In genomic region chr6:32047855-32048766, GRCh38 we compare ENCODE assay signal across 8 cellular contexts. TPM values are rescaled to one million over a fixed set of nuclear protein-coding genes. Genes with fewer than 3 reads are reported as not detected.
DNase-seq lines count a peak whose midpoint lies in the region; ATAC-seq, FAIRE-seq and TF ChIP-seq lines count a peak whose summit lies in the region.

No MANE protein-coding gene starts in this region.

- H3K4me2 ChIP-seq in H1 (ENCODE audit: insufficient read depth in 1 of 2, low read depth in 2 of 2, low read length in 2 of 2): no peak overlapping the region

- H3K4me1 Mint-ChIP-seq in mesothelial cell of epicardium: peaks cover 19% of the 10 kb centered on the region

- no peaks in the 10 kb centered on the region for H3K79me1 ChIP-seq in H1 (ENCODE audit: low read depth, low read length)

- H3K9ac ChIP-seq in H1 (replicated peaks in 1 of 4; ENCODE audit: extremely low read depth in 1 of 4, low read depth in 3 of 4, low read length in 3 of 4): no peak overlapping the region

- H3K36me3 ChIP-seq in H1 (ENCODE audit: control insufficient read depth in 2 of 4, insufficient read depth in 4 of 4, low read length in 3 of 4): no peaks in the 10 kb centered on the region

- H3K27me3 Mint-ChIP-seq in mesothelial cell of epicardium (ENCODE audit: low read depth): no peaks in the 10 kb centered on the region

- no peak overlapping the region; the same call in 1 of the 2 replicates for H2AFZ ChIP-seq in H1 (ENCODE audit: low read length)

- no peak overlapping the region for H4K5ac ChIP-seq in H1 (ENCODE audit: insufficient read length, low read depth, low read length)

- no peak overlapping the region for H2BK20ac ChIP-seq in H1 (ENCODE audit: low read length)

- no peak for TF ChIP-seq POLR2A in H1 (IDR thresholded peaks at IDR 0.05; ENCODE audit: control extremely low read depth in 1 of 2, low read depth in 2 of 2, low read length in 2 of 2)

- H3K23ac ChIP-seq in H1 (ENCODE audit: insufficient read length): no peak overlapping the region

- no peak overlapping the region for H3K4ac ChIP-seq in H1 (replicated peaks; ENCODE audit: insufficient read length, low read depth, low read length)

- H2AK5ac ChIP-seq in H1 (ENCODE audit: low read depth, low read length): no peak overlapping the region

- peak; percentile 37 for DNase-seq in NCI-H345 (lab: John Stamatoyannopoulos, UW)
- no peak for DNase-seq in NCI-H345 treated with DMSO at 0.1 percent for 48 hours (lab: John Stamatoyannopoulos, UW; ENCODE audit: unreplicated experiment)
- peak; percentile 14 for DNase-seq in NCI-H226
- peak; percentile 24 to 57 for DNase-seq in activated CD8-positive, alpha-beta memory T cell treated with anti-CD3 and anti-CD28 coated beads for 1 hour (ENCODE audit: extremely low read depth in 1 of 2, low read depth in 1 of 2)
- peak; percentile 31 to 97 for DNase-seq in H1 (ENCODE audit: low read depth in 1 of 2, low spot score in 2 of 2)
- peak; percentile 47 to 82 for DNase-seq in mesothelial cell of epicardium (ENCODE audit: low spot score in 2 of 2, unreplicated experiment in 2 of 2)
- DNase-seq in stimulated activated CD8-positive, alpha-beta memory T cell treated with anti-CD3 and anti-CD28 coated beads, Interleukin-4, amount 100 ng/mL, for 24 hours (ENCODE audit: low read depth): peak; percentile 42

- no peak for ATAC-seq in HG03432 (IDR thresholded peaks at IDR 0.05; ENCODE audit: unreplicated experiment)

- H3K4me3 ChIP-seq in H1 (ENCODE audit: extremely low read depth in 1 of 4, insufficient read depth in 2 of 4, low read depth in 3 of 4, low read length in 4 of 4): no peak overlapping the region

- peak; percentile 65 for FAIRE-seq in H1 (lab: Jason Lieb, UNC)

- no peaks in the 10 kb centered on the region for H4K20me1 ChIP-seq in H1 (replicated peaks in 1 of 2; ENCODE audit: control insufficient read depth in 1 of 2, insufficient read depth in 2 of 2, low read length in 2 of 2)

- peaks cover 0 to 7% (median 4%) of the 10 kb centered on the region in 4 experiments; a peak in 4 of 7 replicates for H3K4me1 ChIP-seq in H1 (replicated peaks in 1 of 4; ENCODE audit: control insufficient read depth in 3 of 4, insufficient read depth in 4 of 4, low read length in 3 of 4)

- TF ChIP-seq RAD21 in H1 (IDR thresholded peaks at IDR 0.05 in 1 of 2, conservative IDR thresholded peaks at IDR 0.05 in 1 of 2; ENCODE audit: low read depth in 2 of 2, low read length in 2 of 2): peak; percentile 60 to 74

- H2BK12ac ChIP-seq in H1 (ENCODE audit: low read depth, low read length): peak overlapping the region; percentile 17; the same call in 1 of the 2 replicates

- peaks cover 1% of the 10 kb centered on the region; the same call in 1 of the 2 replicates for H3K23me2 ChIP-seq in H1 (ENCODE audit: low read depth, low read length)

- H2BK5ac ChIP-seq in H1 (ENCODE audit: low read depth, low read length): no peak overlapping the region

- peak overlapping the region; percentile 60 for H4K8ac ChIP-seq in H1 (ENCODE audit: extremely low read depth, insufficient read depth, low read length)

- no peak overlapping the region for H3K4me3 Mint-ChIP-seq in mesothelial cell of epicardium

- POLR2A ChIA-PET in H1 (lab: Charles Lee; ENCODE audit: partially characterized antibody): interaction anchor here (1.2 to 3.1 kb wide), 3 partner anchors 28 to 77 kb away, joined by 3 to 14 read pairs (median 4); partner anchors contain the start of gene DXO

- no peak overlapping the region for H3K14ac ChIP-seq in H1 (ENCODE audit: insufficient read length)

- no peaks in the 10 kb centered on the region for H3K79me2 ChIP-seq in H1 (ENCODE audit: control insufficient read depth in 1 of 2, insufficient read depth in 2 of 2, low read length in 2 of 2)

- peak; percentile 86 to 93 (median 92) for TF ChIP-seq CTCF in H1 (IDR thresholded peaks at IDR 0.05; ENCODE audit: control extremely low read depth in 1 of 3, insufficient read depth in 1 of 3, low read depth in 1 of 3, low read length in 3 of 3)
- peak; percentile 95 for TF ChIP-seq CTCF in mesothelial cell of epicardium (IDR thresholded peaks at IDR 0.05; ENCODE audit: unreplicated experiment)

- peak overlapping the region; percentile 72; the same call in 1 of the 2 replicates for H2BK15ac ChIP-seq in H1 (ENCODE audit: low read length)

- H3K56ac ChIP-seq in H1 (replicated peaks; ENCODE audit: insufficient read length, low read depth, low read length): no peak overlapping the region

- H3K9me3 ChIP-seq in H1 (ENCODE audit: insufficient read depth in 2 of 2, low read depth in 1 of 2, low read length in 1 of 2): no peaks in the 10 kb centered on the region

- no peak overlapping the region for H4K91ac ChIP-seq in H1 (replicated peaks; ENCODE audit: insufficient read length, low read length)

- WGBS in H1 (ENCODE audit: extremely low coverage in 1 of 2, insufficient coverage in 1 of 2, insufficient read length in 1 of 2, insufficient replicate concordance in 2 of 2, low coverage in 1 of 2, low lambda C conversion rate in 2 of 2, missing lambda C conversion rate in 1 of 2), 2 experiments: 73% methylated on average over 40 of the region's 42 CpGs; no CpG with 5 or more reads in 1 of the 2 experiments

- H2BK120ac ChIP-seq in H1 (replicated peaks; ENCODE audit: low read depth, low read length): no peak overlapping the region

- no peaks in the 10 kb centered on the region for H3K27me3 ChIP-seq in H1 (replicated peaks in 1 of 4; ENCODE audit: control insufficient read depth in 3 of 4, extremely low read depth in 1 of 4, insufficient read depth in 3 of 4, low read length in 3 of 4)

- no peak overlapping the region for H3K27ac ChIP-seq in H1 (ENCODE audit: low read depth, low read length)

- no peaks in the 10 kb centered on the region for H3K36me3 Mint-ChIP-seq in mesothelial cell of epicardium

- TF ChIP-seq EP300 in H1 (IDR thresholded peaks at IDR 0.05; ENCODE audit: borderline replicate concordance in 1 of 2, low read depth in 2 of 2, low read length in 2 of 2): no peak

- H3K18ac ChIP-seq in H1 (ENCODE audit: extremely low read depth, low read length): no peak overlapping the region

- CTCF ChIA-PET in H1 (lab: Charles Lee; ENCODE audit: partially characterized antibody): interaction anchor here (0.5 to 4.9 kb wide), 32 partner anchors 9 to 1511 kb away, joined by 3 to 38 read pairs (median 5); partner anchors contain the start of genes CFB, CYP21A2 and DXO

- no peaks in the 10 kb centered on the region for H3K9me3 Mint-ChIP-seq in mesothelial cell of epicardium

- H3K27ac Mint-ChIP-seq in mesothelial cell of epicardium: no peak overlapping the region

TF ChIP-seq in H1, 55 proteins besides CTCF, POLR2A, EP300 and RAD21:
- no peak for TF ChIP-seq TAF1 (IDR thresholded peaks at IDR 0.05; ENCODE audit: low read depth, low read length)
- TF ChIP-seq ASH2L (IDR thresholded peaks at IDR 0.05; ENCODE audit: low read length): peak; percentile 16
- 0 out of 2 replicates have a peak, but pooled peaks have one; percentile 30 for TF ChIP-seq CREB1 (IDR thresholded peaks at IDR 0.05)
- peak; percentile 77 for TF ChIP-seq GABPA (IDR thresholded peaks at IDR 0.05; ENCODE audit: borderline replicate concordance, insufficient read depth, low read length)
- TF ChIP-seq KDM4A (IDR thresholded peaks at IDR 0.05; ENCODE audit: low read depth, low read length, severe bottlenecking): no peak
- TF ChIP-seq TEAD4 (IDR thresholded peaks at IDR 0.05; ENCODE audit: low read depth, low read length): peak; percentile 78
TF ChIP-seq in H1: peak in this region for 4.

RNA-seq across cellular contexts. Expression of gene CYP21A2, which starts 9.9 kb away (rescaled TPM):
- total RNA-seq in H1 (2021; fragmentation: NEBNext Ultra II Directional; extraction: Animal tissue kit (Norgen Biotek cat#: 25700)): 0.22 and 0.40 TPM in 2 replicates
- polyA plus RNA-seq in H1 (2011; rRNA removed): 0.14 and 0.23 TPM in 2 replicates
- 0.21 TPM for polyA plus RNA-seq in H1 (2011; cell fraction: cytosol; rRNA removed)
- 0.71 TPM for polyA plus RNA-seq in H1 (2011; cell fraction: nucleus; rRNA removed)
- 0.32 to 0.62 TPM (median 0.36 TPM) in 3 of 4 replicates, not detected in the other for polyA plus RNA-seq in H1 (2012, experiment 1 of 2)
- polyA plus RNA-seq in H1 (2012, experiment 2 of 2): 0.30 TPM
- 0.14 TPM for polyA plus RNA-seq in H1 (2013, experiment 1 of 2)
- 0.11 TPM for polyA plus RNA-seq in H1 (2013, experiment 2 of 2)
- 0.16 TPM in 1 of 2 replicates, not detected in the other for polyA minus RNA-seq in H1 (2011; rRNA and poly(A)+ RNA removed)
- not detected for polyA minus RNA-seq in H1 (2011; cell fraction: cytosol; rRNA and poly(A)+ RNA removed)
- 0.90 TPM for polyA minus RNA-seq in H1 (2011; cell fraction: nucleus; rRNA and poly(A)+ RNA removed)
- total RNA-seq in mesothelial cell of epicardium: 0.58 to 1.2 TPM (median 0.91 TPM) in 3 replicates

RNA-seq across cellular contexts. Expression of gene C4B, which starts 33.5 kb away (rescaled TPM):
- 1.5 and 3.5 TPM in 2 replicates for total RNA-seq in H1 (2021; fragmentation: NEBNext Ultra II Directional; extraction: Animal tissue kit (Norgen Biotek cat#: 25700))
- 0.74 and 1.7 TPM in 2 replicates for polyA plus RNA-seq in H1 (2011; rRNA removed)
- polyA plus RNA-seq in H1 (2011; cell fraction: cytosol; rRNA removed): 1.7 TPM
- 12.7 TPM for polyA plus RNA-seq in H1 (2011; cell fraction: nucleus; rRNA removed)
- 1.9 to 2.6 TPM (median 2.0 TPM) in 4 replicates for polyA plus RNA-seq in H1 (2012, experiment 1 of 2)
- polyA plus RNA-seq in H1 (2012, experiment 2 of 2): 0.77 TPM
- polyA plus RNA-seq in H1 (2013, experiment 1 of 2): 0.45 TPM
- 0.57 TPM for polyA plus RNA-seq in H1 (2013, experiment 2 of 2)
- 1.8 and 4.2 TPM in 2 replicates for polyA minus RNA-seq in H1 (2011; rRNA and poly(A)+ RNA removed)
- 2.4 TPM for polyA minus RNA-seq in H1 (2011; cell fraction: cytosol; rRNA and poly(A)+ RNA removed)
- 9.8 TPM for polyA minus RNA-seq in H1 (2011; cell fraction: nucleus; rRNA and poly(A)+ RNA removed)
- 10.4 to 12.5 TPM (median 11.5 TPM) in 3 replicates for total RNA-seq in mesothelial cell of epicardium
